Comparison of ENCODE assay signal across 16 cellular contexts in genomic region chr4:76626686-76627465, GRCh38.
DNase-seq lines count a peak whose midpoint lies in the region; ATAC-seq, FAIRE-seq and TF ChIP-seq lines count a peak whose summit lies in the region.
"Had no signal": no experiment of that assay in that cellular context is flagged by ENCODE, and none has a peak within 500 bp of the region (broad histone marks: within the 10 kb centered on the region; RNA-seq: fewer than 3 reads in every experiment).

No MANE protein-coding gene starts in this region.

- BruUV-seq in GM12878 (replicated peaks; lab: Mats Ljungman, UMichigan): no TSS peak

- no peak overlapping the region for H3K9ac ChIP-seq in GM12878 (ENCODE audit: control insufficient read depth, insufficient read depth, low read length)
- H3K9ac ChIP-seq: BLaER1 treated with 17β-estradiol and CSF1 and Interleukin-3, amounts not matched to agents 10 nM and 100 nM had no signal

- H3K79me2 ChIP-seq in GM12878 (ENCODE audit: control insufficient read depth, insufficient read depth, low read length): no peaks in the 10 kb centered on the region

- TF ChIP-seq RAD21 in A549 (conservative IDR thresholded peaks at IDR 0.05 in 1 of 2, IDR thresholded peaks at IDR 0.05 in 1 of 2): peak; percentile 25 to 35; a peak in 3 of 5 replicates
- no peak for TF ChIP-seq RAD21 in GM12878 (IDR thresholded peaks at IDR 0.05; ENCODE audit: insufficient read depth, low read depth, low read length)

- POLR2A ChIA-PET in A549 (lab: Yijun Ruan, JAX): no interaction called here
- POLR2A ChIA-PET in HEK293 (lab: Yijun Ruan, JAX): no interaction called here
- POLR2A ChIA-PET in GM12878 (lab: Charles Lee): no interaction called here

- in situ Hi-C loops in GM12878 (cut with MboI): no loop called here

- FAIRE-seq in A549 (lab: Jason Lieb, UNC) (no peak), GM12878 (lab: Jason Lieb, UNC) (no peak), GM19239 (lab: Jason Lieb, UNC) (no peak)
- FAIRE-seq: GM12891 had no signal

- SMC1A ChIA-PET in GM12878 (lab: Charles Lee; ENCODE audit: uncharacterized antibody, unreplicated experiment): no interaction called here

- no peak for TF ChIP-seq CTCF in A549 (IDR thresholded peaks at IDR 0.05)
- no peak for TF ChIP-seq CTCF in HEK293 (tag by site-specific recombination; IDR thresholded peaks at IDR 0.05)
- TF ChIP-seq CTCF in GM12878 (IDR thresholded peaks at IDR 0.05 in 2 of 3, conservative IDR thresholded peaks at IDR 0.05 in 1 of 3; ENCODE audit: control insufficient read depth in 2 of 3, extremely low read depth in 1 of 3, insufficient read depth in 1 of 3, low read depth in 3 of 3, low read length in 3 of 3): peak in 2 of 3 experiments; percentile 15 to 20; a peak in 1 of 6 replicates

- H3K36me3 ChIP-seq in HEK293 (ENCODE audit: control insufficient read depth in 2 of 2, insufficient read depth in 1 of 2, low read length in 2 of 2): no peaks in the 10 kb centered on the region
- H3K36me3 ChIP-seq in GM12878 (ENCODE audit: control insufficient read depth in 2 of 2, insufficient read depth in 2 of 2, low read length in 1 of 2): no peaks in the 10 kb centered on the region
- H3K36me3 ChIP-seq: BLaER1 treated with 17β-estradiol and CSF1 and Interleukin-3, amounts not matched to agents 10 nM and 100 nM had no signal

- CTCF ChIA-PET in A549 (lab: Yijun Ruan, JAX) (interaction anchor here (0.7 to 1.0 kb wide), 3 partner anchors 32 to 85 kb away, joined by 3 read pairs; no protein-coding TSS in a partner anchor), HEK293 (lab: Yijun Ruan, JAX) (interaction anchor here (0.6 to 1.2 kb wide), 9 partner anchors 11 to 103 kb away, joined by 3 to 6 read pairs (median 4); no protein-coding TSS in a partner anchor), GM12878 (lab: Yijun Ruan, JAX) (no interaction called here)

- peak in 1 of 2 experiments; percentile 59; a peak in 2 of 6 replicates for ATAC-seq in A549
- no peak for ATAC-seq in GM12878
- ATAC-seq in HG02588 (IDR thresholded peaks at IDR 0.05; ENCODE audit: unreplicated experiment): no peak
- ATAC-seq: activated CD8-positive, alpha-beta T cell treated with anti-CD3 and anti-CD28 coated beads for 36 hours had no signal

- H3K9me3 ChIP-seq in A549 (no peaks in the 10 kb centered on the region), HEK293 (ENCODE audit: control insufficient read depth, insufficient read depth, low read depth, low read length) (no peaks in the 10 kb centered on the region), GM12878 (replicated peaks; ENCODE audit: control insufficient read depth, insufficient read depth, low read length) (no peaks in the 10 kb centered on the region)

- no peak overlapping the region for H2AFZ ChIP-seq in GM12878 (ENCODE audit: control insufficient read depth, low read depth, low read length)

- H3K4me1 ChIP-seq in A549 (peaks cover 17% of the 10 kb centered on the region), HEK293 (ENCODE audit: control insufficient read depth, insufficient read depth, low read length) (peaks cover 12% of the 10 kb centered on the region), GM12878 (ENCODE audit: control insufficient read depth, insufficient read depth, low read length) (no peaks in the 10 kb centered on the region)

- DNase-seq in A549 (ENCODE audit: low read depth in 1 of 2, low spot score in 1 of 2): peak; percentile 20 to 34
- no peak for DNase-seq in GM12878 (ENCODE audit: low read depth, low spot score)
- peak; percentile 60 for DNase-seq in iPS-NIHi7 (ENCODE audit: extremely low spot score)
- DNase-seq in AG08395 (ENCODE audit: low spot score): no peak
- no peak for DNase-seq in GM19239 (ENCODE audit: insufficient read length, low spot score)
- DNase-seq in DMS153 (lab: John Stamatoyannopoulos, UW): no peak
- DNase-seq: activated CD8-positive, alpha-beta T cell treated with anti-CD3 and anti-CD28 coated beads for 36 hours; activated naive CD8-positive, alpha-beta T cell treated with anti-CD3 and anti-CD28 coated beads for 36 hours; posterior cingulate gyrus; substantia nigra had no signal

- RAD21 ChIA-PET in GM12878 (lab: Charles Lee; ENCODE audit: unreplicated experiment): no interaction called here

- H3K27ac ChIP-seq in A549 (no peak overlapping the region), HEK293 (ENCODE audit: extremely low read depth, low read depth, low read length) (no peak overlapping the region), GM12878 (ENCODE audit: control insufficient read depth, insufficient read depth) (no peak overlapping the region)
- H3K27ac ChIP-seq: BLaER1 treated with 17β-estradiol and CSF1 and Interleukin-3, amounts not matched to agents 10 nM and 100 nM; epithelial cell of prostate; SK-N-MC had no signal

- peaks cover 0 to 3% of the 10 kb centered on the region in 2 experiments; a peak in 2 of 4 replicates for H3K27me3 ChIP-seq in GM12878 (replicated peaks in 1 of 2; ENCODE audit: control insufficient read depth in 2 of 2, insufficient read depth in 2 of 2, low read length in 1 of 2)
- H3K27me3 ChIP-seq: BLaER1 treated with 17β-estradiol and CSF1 and Interleukin-3, amounts not matched to agents 10 nM and 100 nM had no signal

- TF ChIP-seq POLR2A in A549 (IDR thresholded peaks at IDR 0.05; ENCODE audit: low read length) (no peak), GM12878 (IDR thresholded peaks at IDR 0.05; ENCODE audit: low read depth, low read length) (no peak)

- WGBS in A549 (ENCODE audit: missing lambda C conversion rate): 34% methylated on average over 5 of the region's 5 CpGs
- 26% methylated on average over 5 of the region's 5 CpGs for whole genome bisulfite sequencing in GM12878 (ENCODE audit: insufficient coverage, insufficient replicate concordance, low lambda C conversion rate, missing lambda C conversion rate)

- no peaks in the 10 kb centered on the region for H4K20me1 ChIP-seq in GM12878 (ENCODE audit: control insufficient read depth, insufficient read depth)
- H4K20me1 ChIP-seq: BLaER1 treated with 17β-estradiol and CSF1 and Interleukin-3, amounts not matched to agents 10 nM and 100 nM had no signal

- no peak overlapping the region for H3K4me2 ChIP-seq in A549
- no peak overlapping the region for H3K4me2 ChIP-seq in GM12878 (ENCODE audit: control insufficient read depth, insufficient read depth)
- H3K4me2 ChIP-seq: BLaER1 treated with 17β-estradiol and CSF1 and Interleukin-3, amounts not matched to agents 10 nM and 100 nM had no signal

- no peak overlapping the region for H3K4me3 ChIP-seq in A549
- H3K4me3 ChIP-seq in HEK293 (ENCODE audit: low read depth, low read length): no peak overlapping the region
- no peak overlapping the region for H3K4me3 ChIP-seq in GM12878
- H3K4me3 ChIP-seq: BLaER1 treated with 17β-estradiol and CSF1 and Interleukin-3, amounts not matched to agents 10 nM and 100 nM; SK-N-MC had no signal

- intact Hi-C loops in GM12878 (cut with micrococcal nuclease; ENCODE audit: unreplicated experiment): no loop called here

- TF ChIP-seq EP300 in A549 (IDR thresholded peaks at IDR 0.05): no peak
- TF ChIP-seq EP300 in GM12878 (IDR thresholded peaks at IDR 0.05; ENCODE audit: borderline replicate concordance in 1 of 2, control insufficient read depth in 1 of 2, low read depth in 2 of 2, low read length in 2 of 2): no peak

TF ChIP-seq in A549, 52 proteins besides CTCF, POLR2A, EP300 and RAD21:
- TF ChIP-seq HDAC2 (IDR thresholded peaks at IDR 0.05): no peak
TF ChIP-seq in A549: peak in this region for 0.

TF ChIP-seq in HEK293, 187 proteins besides CTCF, POLR2A, EP300 and RAD21 (continues in another document):
- TF ChIP-seq, protein P1, sequence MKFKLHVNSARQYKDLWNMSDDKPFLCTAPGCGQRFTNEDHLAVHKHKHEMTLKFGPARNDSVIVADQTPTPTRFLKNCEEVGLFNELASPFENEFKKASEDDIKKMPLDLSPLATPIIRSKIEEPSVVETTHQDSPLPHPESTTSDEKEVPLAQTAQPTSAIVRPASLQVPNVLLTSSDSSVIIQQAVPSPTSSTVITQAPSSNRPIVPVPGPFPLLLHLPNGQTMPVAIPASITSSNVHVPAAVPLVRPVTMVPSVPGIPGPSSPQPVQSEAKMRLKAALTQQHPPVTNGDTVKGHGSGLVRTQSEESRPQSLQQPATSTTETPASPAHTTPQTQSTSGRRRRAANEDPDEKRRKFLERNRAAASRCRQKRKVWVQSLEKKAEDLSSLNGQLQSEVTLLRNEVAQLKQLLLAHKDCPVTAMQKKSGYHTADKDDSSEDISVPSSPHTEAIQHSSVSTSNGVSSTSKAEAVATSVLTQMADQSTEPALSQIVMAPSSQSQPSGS (tag by site-specific recombination; IDR thresholded peaks at IDR 0.05; ENCODE audit: low read depth): peak; percentile 58; the same call in 1 of the 2 replicates
- TF ChIP-seq ZSCAN23 (tag by site-specific recombination; IDR thresholded peaks at IDR 0.05) (no peak), ZNF10 (tag by site-specific recombination; IDR thresholded peaks at IDR 0.05) (no peak)

TF ChIP-seq in GM12878, 131 proteins besides CTCF, POLR2A, EP300 and RAD21:
- no peak for TF ChIP-seq MYC (IDR thresholded peaks at IDR 0.05; ENCODE audit: insufficient read depth, insufficient read length, insufficient replicate concordance, low read length, severe bottlenecking)
- TF ChIP-seq SMARCA5 (IDR thresholded peaks at IDR 0.05): no peak

Comparison
In these comparisons a context has a peak if more than half of its experiments do, and no peak if none do; other contexts are left out.
1. DNase-seq: peak in A549 (2 of 2) and iPS-NIHi7 (single experiment); none in GM12878 (single experiment), AG08395 (single experiment), GM19239 (single experiment) and DMS153 (single experiment).
2. CTCF ChIP-seq: peak in GM12878 (2 of 3); none in A549 (single experiment) and HEK293 (single experiment).